Comparison of ENCODE assay signal across 16 cellular contexts in genomic region chr6:52098649-52099184, GRCh38. TPM values are rescaled to one million over a fixed set of nuclear protein-coding genes. Genes with fewer than 3 reads are reported as not detected.
A peak's percentile ranks its signal among the peaks of the same experiment; 100 is the strongest.
DNase-seq lines count a peak whose midpoint lies in the region; ATAC-seq, FAIRE-seq and TF ChIP-seq lines count a peak whose summit lies in the region.
"Had no signal": no experiment of that assay in that cellular context is flagged by ENCODE, and none has a peak within 500 bp of the region (broad histone marks: within the 10 kb centered on the region; RNA-seq: fewer than 3 reads in every experiment).

No MANE protein-coding gene starts in this region.

- whole genome bisulfite sequencing in HepG2 (ENCODE audit: low lambda C conversion rate): 4% methylated on average over 1 of the region's 1 CpG
- WGBS in upper lobe of left lung, 2 donors: 41 to 50% methylated on average over 1 of the region's 1 CpG

- no peak overlapping the region for H2AFZ ChIP-seq in HepG2 (ENCODE audit: low read length)

- no peak overlapping the region for H3K4me3 ChIP-seq in BE2C (ENCODE audit: low read depth, low read length)
- H3K4me3 ChIP-seq in SK-N-MC: 0 out of 2 replicates have a peak overlapping the region, but pooled peaks have one; percentile 10
- H3K4me3 ChIP-seq in HepG2 (replicated peaks in 1 of 3; ENCODE audit: insufficient read depth in 1 of 3, low read depth in 2 of 3, low read length in 3 of 3): no peak overlapping the region
- H3K4me3 ChIP-seq in upper lobe of left lung: no peak overlapping the region
- H3K4me3 ChIP-seq: tibial artery had no signal

- H3K4me1 ChIP-seq in BE2C: no peaks in the 10 kb centered on the region
- H3K4me1 ChIP-seq in HepG2 (ENCODE audit: insufficient read depth, low read length): no peaks in the 10 kb centered on the region
- H3K4me1 ChIP-seq in upper lobe of left lung: no peaks in the 10 kb centered on the region
- H3K4me1 ChIP-seq: tibial artery had no signal

- CTCF ChIA-PET in HepG2 (lab: Yijun Ruan, JAX; ENCODE audit: low intra/inter-chr PET ratio, low total read pairs): no interaction called here

- TF ChIP-seq POLR2A in HepG2 (IDR thresholded peaks at IDR 0.05; ENCODE audit: insufficient read depth in 1 of 2, low read depth in 2 of 2, low read length in 2 of 2): no peak
- TF ChIP-seq POLR2A in upper lobe of left lung (IDR thresholded peaks at IDR 0.05): no peak

- peak overlapping the region; percentile 52 for H3K27ac ChIP-seq in SK-N-MC
- H3K27ac ChIP-seq in HepG2 (ENCODE audit: extremely low read length, insufficient read depth, low read length): no peak overlapping the region
- H3K27ac ChIP-seq in upper lobe of left lung: no peak overlapping the region
- H3K27ac ChIP-seq: tibial artery had no signal

- TF ChIP-seq CTCF in BE2C (IDR thresholded peaks at IDR 0.05; ENCODE audit: low read depth, low read length) (peak; percentile 35), HepG2 (CRISPR knock-in tag; IDR thresholded peaks at IDR 0.05) (no peak), upper lobe of left lung (IDR thresholded peaks at IDR 0.05) (no peak)

- no peaks in the 10 kb centered on the region for H3K79me2 ChIP-seq in HepG2 (ENCODE audit: insufficient read depth, low read length)

- in situ Hi-C loops in HepG2 (cut with HindIII; ENCODE audit: extremely low pct_ligation_motif_present, low pct_unique_long_range_greater_than_20kb): no loop called here

- TF ChIP-seq RAD21 in HepG2 (CRISPR knock-in tag; IDR thresholded peaks at IDR 0.05): no peak

- H3K9ac ChIP-seq in SK-N-MC (ENCODE audit: insufficient read length) (peak overlapping the region; percentile 9), HepG2 (ENCODE audit: insufficient read depth, low read depth, low read length) (no peak overlapping the region)

- no peak for FAIRE-seq in HepG2 (lab: Jason Lieb, UNC)

- DNase-seq in BE2C (no peak), H4 (ENCODE audit: low spot score) (peak; percentile 41), SK-N-MC (ENCODE audit: low read depth, low spot score) (no peak), HepG2 (ENCODE audit: low spot score) (no peak), ecto neural progenitor cell (ENCODE audit: low spot score) (no peak), NCI-H345 (lab: John Stamatoyannopoulos, UW) (no peak), upper lobe of left lung (no peak)
- DNase-seq: activated CD4-positive, alpha-beta memory T cell treated with anti-CD3 and anti-CD28 coated beads for 36 hours; endodermal cell; foreskin fibroblast; NCI-H1694; NCI-H510A treated with DMSO at 0.1 percent for 48 hours; stimulated activated CD4-positive, alpha-beta T cell treated with anti-CD3 and anti-CD28 coated beads, Interleukin-4, amount 100 ng/mL, for 4 hours; tibial artery had no signal

- POLR2A ChIA-PET in HepG2 (lab: Yijun Ruan, JAX): no interaction called here

- H3K27me3 ChIP-seq in BE2C: peaks cover 20% of the 10 kb centered on the region
- no peaks in the 10 kb centered on the region for H3K27me3 ChIP-seq in HepG2 (ENCODE audit: control insufficient read depth in 1 of 2, insufficient read depth in 2 of 2, low read length in 2 of 2)
- no peaks in the 10 kb centered on the region for H3K27me3 ChIP-seq in upper lobe of left lung

- H3K36me3 ChIP-seq in BE2C: no peaks in the 10 kb centered on the region
- H3K36me3 ChIP-seq in SK-N-MC (ENCODE audit: insufficient read depth, low read length): no peaks in the 10 kb centered on the region
- H3K36me3 ChIP-seq in HepG2 (replicated peaks in 1 of 2; ENCODE audit: control insufficient read depth in 1 of 2, insufficient read depth in 2 of 2, low read length in 2 of 2): no peaks in the 10 kb centered on the region
- no peaks in the 10 kb centered on the region for H3K36me3 ChIP-seq in upper lobe of left lung
- H3K36me3 ChIP-seq: tibial artery had no signal

- H3K9me3 ChIP-seq in BE2C (no peaks in the 10 kb centered on the region), SK-N-MC (ENCODE audit: low read depth, low read length) (no peaks in the 10 kb centered on the region), HepG2 (ENCODE audit: low read length) (no peaks in the 10 kb centered on the region), upper lobe of left lung (no peaks in the 10 kb centered on the region)
- H3K9me3 ChIP-seq: tibial artery had no signal

- intact Hi-C loops in HepG2 (cut with micrococcal nuclease; ENCODE audit: unreplicated experiment): no loop called here

- TF ChIP-seq EP300 in HepG2 (IDR thresholded peaks at IDR 0.05; ENCODE audit: low read depth in 2 of 2, low read length in 2 of 2) (no peak), HepG2 (CRISPR knock-in tag; IDR thresholded peaks at IDR 0.05; ENCODE audit: borderline replicate concordance) (no peak), upper lobe of left lung (IDR thresholded peaks at IDR 0.05) (no peak)

- H4K20me1 ChIP-seq in HepG2 (ENCODE audit: insufficient read depth, low read length): no peaks in the 10 kb centered on the region

- H3K4me2 ChIP-seq in HepG2 (ENCODE audit: low read depth, low read length): no peak overlapping the region

- BruUV-seq in HepG2 (replicated peaks; lab: Mats Ljungman, UMichigan): no TSS peak

- ATAC-seq in HepG2 (no peak), upper lobe of left lung (ENCODE audit: low FRiP score in 2 of 2) (no peak)

TF ChIP-seq in HepG2, 621 proteins besides CTCF, POLR2A, EP300 and RAD21 (continues in another document):
- TF ChIP-seq GATAD1 (CRISPR knock-in tag; IDR thresholded peaks at IDR 0.05) (no peak), FIP1L1 (IDR thresholded peaks at IDR 0.05; ENCODE audit: borderline replicate concordance, insufficient read depth, low read depth, low read length) (no peak), NR0B2 (CRISPR knock-in tag; IDR thresholded peaks at IDR 0.05) (no peak), ZNF710 (CRISPR knock-in tag; IDR thresholded peaks at IDR 0.05; ENCODE audit: borderline replicate concordance) (no peak), HOXA7 (CRISPR knock-in tag; IDR thresholded peaks at IDR 0.05) (no peak)

RNA-seq across cellular contexts. Expression of gene PKHD1, which starts 11.3 kb away (rescaled TPM):
- 0.22 TPM for polyA plus RNA-seq in BE2C (2012; ENCODE audit: insufficient read depth, insufficient read length, low read depth)
- not detected in 2 replicates for total RNA-seq in H4 (2014; rRNA removed; shearing (Covaris generic))
- total RNA-seq in HepG2 (2016; rRNA removed; fragmentation: Illumina TruSeq; extraction: Trizol) (0.10 and 0.13 TPM in 2 replicates), upper lobe of left lung (1 to 10 TPM in 1 of 6 donors, under 1 TPM in 5; 0.10 to 1.0 (median 0.34) TPM)
- total RNA-seq in HepG2 (2016; cell fraction: cytosol; rRNA removed; fragmentation: Illumina TruSeq; extraction: Trizol; ENCODE audit: low read depth): under 0.01 and 0.10 TPM in 2 replicates
- 0.03 and 0.15 TPM in 2 replicates for total RNA-seq in HepG2 (2016; cell fraction: insoluble cytoplasmic fraction; rRNA removed; fragmentation: Illumina TruSeq; extraction: Trizol)
- total RNA-seq in HepG2 (2016; cell fraction: membrane; rRNA removed; fragmentation: Illumina TruSeq; extraction: Trizol): 0.07 and 0.09 TPM in 2 replicates
- total RNA-seq in HepG2 (2016; cell fraction: nucleus; rRNA removed; fragmentation: Illumina TruSeq; extraction: Trizol): 0.31 and 0.43 TPM in 2 replicates
- polyA plus RNA-seq in HepG2 (2011; rRNA removed): 0.01 TPM in 2 replicates
- polyA plus RNA-seq in HepG2 (2011; cell fraction: cytosol; rRNA removed): under 0.01 and 0.01 TPM in 2 replicates
- polyA plus RNA-seq in HepG2 (2011; cell fraction: nucleus; rRNA removed): 0.03 TPM in 2 replicates
- 0.01 and 0.04 TPM in 2 replicates for polyA plus RNA-seq in HepG2 (2012)
- polyA plus RNA-seq in HepG2 (2016; cell fraction: cytosol; fragmentation: Illumina TruSeq; extraction: Trizol; ENCODE audit: low read depth): not detected in 2 replicates
- polyA plus RNA-seq in HepG2 (2016; cell fraction: insoluble cytoplasmic fraction; fragmentation: Illumina TruSeq; extraction: Trizol; ENCODE audit: low read depth): 0.03 TPM in 1 of 2 replicates, not detected in the other
- not detected in 2 replicates for polyA plus RNA-seq in HepG2 (2016; cell fraction: membrane; fragmentation: Illumina TruSeq; extraction: Trizol; ENCODE audit: low read depth)
- polyA plus RNA-seq in HepG2 (2016; cell fraction: nucleus; fragmentation: Illumina TruSeq; extraction: Trizol; ENCODE audit: insufficient read depth, low read depth): 0.07 and 0.16 TPM in 2 replicates
- polyA minus RNA-seq in HepG2 (2011; rRNA and poly(A)+ RNA removed; ENCODE audit: low replicate concordance): 0.02 TPM in 1 of 2 replicates, not detected in the other
- not detected in 2 replicates for polyA minus RNA-seq in HepG2 (2011; cell fraction: cytosol; rRNA and poly(A)+ RNA removed)
- 0.12 and 0.13 TPM in 2 replicates for polyA minus RNA-seq in HepG2 (2011; cell fraction: nucleus; rRNA and poly(A)+ RNA removed)
- total RNA-seq: activated T-helper 1 cell treated with anti-CD3 and anti-CD28 coated beads, Interleukin-12 subunit alpha, Interleukin-12 subunit beta, Interleukin-2, Interleukin-4 antibody, amounts not matched to agents 30 ng/mL and 10 ng/mL and 1 ng/mL, durations not matched to agents 14 hours and 24 hours and 36 hours; osteocyte had no signal
